24 cellular contexts compared by ENCODE assay signal in the genomic region with DNA sequence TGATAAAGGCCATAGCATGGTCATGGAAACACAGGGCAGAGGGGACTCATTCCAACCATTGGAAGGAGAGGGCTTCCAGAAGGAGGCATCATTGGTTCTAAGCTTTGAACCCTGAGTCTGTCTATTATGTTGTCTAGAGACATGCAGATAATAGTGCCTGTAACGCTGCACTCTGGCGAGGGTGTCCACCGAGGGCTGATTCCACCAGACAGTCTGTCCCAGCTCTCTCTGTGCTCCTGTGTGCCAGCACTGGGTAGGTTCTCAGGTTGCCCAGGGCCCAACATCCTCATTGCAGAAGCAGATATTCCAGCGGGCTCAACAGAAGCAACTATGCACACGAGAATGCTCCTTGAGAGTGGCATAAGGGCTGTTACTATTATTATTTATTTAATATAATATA.
"Had no signal": no experiment of that assay in that cellular context is flagged by ENCODE, and none has a peak within 500 bp of the region (broad histone marks: within the 10 kb centered on the region; RNA-seq: fewer than 3 reads in every experiment).

No MANE protein-coding gene starts in this region.

- ATAC-seq: activated CD8-positive, alpha-beta T cell treated with anti-CD3 and anti-CD28 coated beads for 36 hours; activated naive CD4-positive, alpha-beta T cell treated with anti-CD3 and anti-CD28 coated beads, Interleukin-2, amount 50 U/mL, for 72 hours; Panc1 had no signal

- H3K27ac ChIP-seq: adrenal gland, brain microvascular endothelial cell, SJCRH30, SK-N-MC had no signal

- H3K9me3 ChIP-seq: adrenal gland, MG63, SJCRH30 had no signal

- H3K27me3 ChIP-seq: adrenal gland, brain microvascular endothelial cell, MG63, SJCRH30 had no signal

- H3K4me1 ChIP-seq: adrenal gland had no signal

- DNase-seq: activated CD4-positive, alpha-beta T cell treated with anti-CD3 and anti-CD28 coated beads, Interleukin-2, amount 10 ng/mL, durations not matched to agents 24 days and 14 days; activated CD4-positive, alpha-beta T cell treated with anti-CD3 and anti-CD28 coated beads, Interleukin-2, amount 50 U/mL, for 4 hours; activated CD8-positive, alpha-beta T cell treated with anti-CD3 and anti-CD28 coated beads for 36 hours; activated gamma-delta T cell; activated naive CD4-positive, alpha-beta T cell treated with anti-CD3 and anti-CD28 coated beads for 36 hours; activated T-cell treated with anti-CD3 and anti-CD28 coated beads, Interleukin-2, amount 50 U/mL, for 1 hour; adrenal gland; brain microvascular endothelial cell; Karpas-422; KBM-7; MG63; MV-4-11; NCI-H1092; NCI-H1436 treated with DMSO at 0.1 percent for 48 hours; NCI-H1694 treated with DMSO at 0.1 percent for 48 hours; NCI-H2029; NCI-H345; NCI-H524 treated with DMSO at 0.1 percent for 48 hours; SHP77; SJCRH30; T1000 had no signal

- H3K36me3 ChIP-seq: adrenal gland, brain microvascular endothelial cell, MG63, SJCRH30 had no signal

- H3K4me3 ChIP-seq: adrenal gland, MG63, SJCRH30, SK-N-MC had no signal
